18 cellular contexts compared by ENCODE assay signal in the genomic region with DNA sequence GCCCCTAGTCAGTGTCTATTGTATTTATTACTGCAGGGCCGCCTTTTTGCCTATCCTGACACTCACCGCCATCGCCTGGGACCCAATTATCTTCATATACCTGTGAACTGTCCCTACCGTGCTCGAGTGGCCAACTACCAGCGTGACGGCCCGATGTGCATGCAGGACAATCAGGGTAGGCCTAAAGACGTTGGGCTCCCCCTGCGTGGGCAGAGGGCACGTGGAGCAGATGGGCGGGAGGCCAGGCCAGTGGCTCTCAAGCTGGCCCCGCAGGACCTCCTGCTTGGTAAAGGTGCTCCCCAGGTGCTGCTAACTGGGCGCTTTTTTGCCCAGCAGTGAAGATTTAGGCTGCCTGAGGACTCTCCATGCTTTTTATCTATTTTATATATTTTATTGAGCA. TPM values are rescaled to one million over a fixed set of nuclear protein-coding genes. Genes with fewer than 3 reads are reported as not detected.
A peak's percentile ranks its signal among the peaks of the same experiment; 100 is the strongest.
DNase-seq lines count a peak whose midpoint lies in the region; ATAC-seq and TF ChIP-seq lines count a peak whose summit lies in the region.
"Had no signal": no experiment of that assay in that cellular context is flagged by ENCODE, and none has a peak within 500 bp of the region (broad histone marks: within the 10 kb centered on the region; RNA-seq: fewer than 3 reads in every experiment).

No MANE protein-coding gene starts in this region.

- DNase-seq in Right ventricle myocardium inferior (ENCODE audit: missing footprints) = peak; percentile 49
- no peak for DNase-seq in left cardiac atrium
- peak in 1 of 3 donors; percentile 55 for DNase-seq in right lobe of liver
- DNase-seq in lower lobe of right lung = no peak
- DNase-seq in OCI-M2 (lab: John Stamatoyannopoulos, UW; ENCODE audit: unreplicated experiment) = no peak
- DNase-seq: AML-193; Caco-2; Calu3; CD4-positive, alpha-beta T cell; CD8-positive, alpha-beta T cell; DMS79 treated with DMSO at 0.1 percent for 48 hours; GF-D8 had no signal

- intact Hi-C loops in Right ventricle myocardium inferior (cut with DNase I) (no loop called here), left cardiac atrium (cut with DNase I) (no loop called here), right lobe of liver (cut with DNase I) (no loop called here), lower lobe of right lung (cut with DNase I) (no loop called here)

- peaks cover 0 to 77% (median 29%) of the 10 kb centered on the region in 4 donors for H3K4me1 ChIP-seq in right lobe of liver
- no peaks in the 10 kb centered on the region for H3K4me1 ChIP-seq in lower lobe of right lung
- H3K4me1 ChIP-seq: A549 had no signal

- no peak for TF ChIP-seq POLR2A in right lobe of liver (IDR thresholded peaks at IDR 0.05)

- H3K9me3 ChIP-seq in right lobe of liver = no peaks in the 10 kb centered on the region
- no peaks in the 10 kb centered on the region for H3K9me3 ChIP-seq in lower lobe of right lung
- H3K9me3 ChIP-seq: Caco-2 had no signal

- WGBS in right lobe of liver (ENCODE audit: insufficient coverage, low coverage, low lambda C conversion rate, missing lambda C conversion rate) = 62% methylated on average over 5 of the region's 14 CpGs

- H3K27me3 ChIP-seq in right lobe of liver (no peaks in the 10 kb centered on the region), lower lobe of right lung (ENCODE audit: low read depth) (no peaks in the 10 kb centered on the region)
- H3K27me3 ChIP-seq: BLaER1 treated with 17β-estradiol and CSF1 and Interleukin-3, amounts not matched to agents 10 nM and 100 nM had no signal

- no peak for ATAC-seq in Right ventricle myocardium inferior
- ATAC-seq in left cardiac atrium = no peak
- no peak for ATAC-seq in right lobe of liver
- no peak for ATAC-seq in lower lobe of right lung
- ATAC-seq: A549; CD8-positive, alpha-beta T cell had no signal

- H3K27ac ChIP-seq in right lobe of liver = peak overlapping the region in 2 of 3 donors; percentile 22 to 25
- no peak overlapping the region for H3K27ac ChIP-seq in lower lobe of right lung
- H3K27ac ChIP-seq: 22Rv1; A549; BLaER1 treated with 17β-estradiol and CSF1 and Interleukin-3, amounts not matched to agents 10 nM and 100 nM; C4-2B had no signal

- no peak for TF ChIP-seq CTCF in right lobe of liver (IDR thresholded peaks at IDR 0.05)
- TF ChIP-seq CTCF in lower lobe of right lung (IDR thresholded peaks at IDR 0.05) = no peak

- H3K36me3 ChIP-seq in right lobe of liver (peaks cover 0 to 79% (median 40%) of the 10 kb centered on the region in 4 donors), lower lobe of right lung (peaks cover 97% of the 10 kb centered on the region)

- no peak overlapping the region for H3K4me3 ChIP-seq in right lobe of liver
- H3K4me3 ChIP-seq in lower lobe of right lung = no peak overlapping the region
- H3K4me3 ChIP-seq: A549; BLaER1 treated with 17β-estradiol and CSF1 and Interleukin-3, amounts not matched to agents 10 nM and 100 nM had no signal

RNA-seq across cellular contexts. Expression of a gene that starts 22.5 kb away (rescaled TPM):
- total RNA-seq in Right ventricle myocardium inferior (152 TPM), left cardiac atrium (100 to 1,000 TPM in 1 of 2 donors, 10 to 100 TPM in 1; 98.1 to 117 TPM), right lobe of liver (100 to 1,000 TPM; 212 to 450 (median 330) TPM), lower lobe of right lung (259 TPM)

RNA-seq across cellular contexts. Expression of a gene that starts 52.4 kb away (rescaled TPM):
- total RNA-seq in Right ventricle myocardium inferior (not detected), left cardiac atrium (not detected), right lobe of liver (under 1 TPM in 2 of 6 experiments, not detected in 4; 0.09 to 0.22 TPM), lower lobe of right lung (20.2 TPM)
- total RNA-seq: A172; B cell; Calu3; CD4-positive, alpha-beta T cell; CD8-positive, alpha-beta T cell had no signal

Comparison
In these comparisons a context has a peak if more than half of its experiments do, and no peak if none do; other contexts are left out.
1. RNA of a gene that starts 52.4 kb away (total RNA-seq): 20.2 TPM in lower lobe of right lung (single experiment); 0.09 to 0.22 TPM in right lobe of liver, not detected in Right ventricle myocardium inferior (single experiment) and not detected in left cardiac atrium; every median in the first group is over 10 times any median in the second.